Comparison of ENCODE assay signal across 21 cellular contexts in genomic region chr1:211859405-211859804, GRCh38. TPM values are rescaled to one million over a fixed set of nuclear protein-coding genes. Genes with fewer than 3 reads are reported as not detected.
DNase-seq lines count a peak whose midpoint lies in the region; ATAC-seq, FAIRE-seq and TF ChIP-seq lines count a peak whose summit lies in the region.
"Had no signal": no experiment of that assay in that cellular context is flagged by ENCODE, and none has a peak within 500 bp of the region (broad histone marks: within the 10 kb centered on the region; RNA-seq: fewer than 3 reads in every experiment).

No MANE protein-coding gene starts in this region.

- no peak overlapping the region for H4K12ac ChIP-seq in trophoblast cell (ENCODE audit: low read depth, low read length)

- POLR2A ChIA-PET in HCT116 (lab: Charles Lee), result no interaction called here
- POLR2A ChIA-PET in K562 (lab: Yijun Ruan, JAX), result no interaction called here

- TF ChIP-seq CTCF in HCT116 (IDR thresholded peaks at IDR 0.05 in 2 of 3, conservative IDR thresholded peaks at IDR 0.05 in 1 of 3; ENCODE audit: borderline replicate concordance in 1 of 3, insufficient read depth in 1 of 3, low read depth in 2 of 3, low read length in 2 of 3), result no peak
- no peak for TF ChIP-seq CTCF in K562 (IDR thresholded peaks at IDR 0.05 in 2 of 3, conservative IDR thresholded peaks at IDR 0.05 in 1 of 3; ENCODE audit: insufficient read depth in 2 of 3, low read depth in 1 of 3, low read length in 3 of 3)

- no peak overlapping the region for H2BK5ac ChIP-seq in trophoblast cell (ENCODE audit: low read depth, low read length, poor library complexity)

- RAD21 ChIA-PET in HCT116 (lab: Charles Lee; ENCODE audit: low non-redundant PET in 1 of 2, low total read pairs in 2 of 2, uncharacterized antibody in 2 of 2, unreplicated experiment in 2 of 2), result no interaction called here

- peaks cover 0 to 5% of the 10 kb centered on the region in 2 experiments; a peak in 1 of 4 replicates for H3K9me3 ChIP-seq in HCT116 (ENCODE audit: control insufficient read depth in 1 of 2, insufficient read depth in 1 of 2, low read depth in 1 of 2, low read length in 2 of 2)
- H3K9me3 ChIP-seq in K562 (replicated peaks; ENCODE audit: control insufficient read depth, insufficient read depth, low read depth, low read length), result peaks cover 5% of the 10 kb centered on the region; the same call in 1 of the 2 replicates
- H3K9me3 ChIP-seq in trophoblast cell (ENCODE audit: insufficient read depth, low read depth, low read length), result peaks cover 4% of the 10 kb centered on the region

- H2AFZ ChIP-seq in HCT116 (ENCODE audit: low read depth, low read length, poor library complexity, severe bottlenecking), result no peak overlapping the region
- no peak overlapping the region for H2AFZ ChIP-seq in K562 (ENCODE audit: low read depth, low read length)
- H2AFZ ChIP-seq in trophoblast cell (ENCODE audit: insufficient read depth, low read length, poor library complexity), result no peak overlapping the region

- H3K9ac ChIP-seq in HCT116 (ENCODE audit: low read length) (no peak overlapping the region), K562 (ENCODE audit: insufficient read depth in 1 of 2, low read depth in 2 of 2, low read length in 2 of 2) (no peak overlapping the region), trophoblast cell (ENCODE audit: low read length) (no peak overlapping the region)
- H3K9ac ChIP-seq: BLaER1 treated with 17β-estradiol and CSF1 and Interleukin-3, amounts not matched to agents 10 nM and 100 nM had no signal

- H3K27me3 ChIP-seq in HCT116 (ENCODE audit: insufficient read depth, low read length), result no peaks in the 10 kb centered on the region
- peaks cover 4 to 9% of the 10 kb centered on the region in 2 experiments; a peak in 1 of 5 replicates for H3K27me3 ChIP-seq in K562 (ENCODE audit: control insufficient read depth in 2 of 2, insufficient read depth in 2 of 2, low read length in 2 of 2)
- H3K27me3 ChIP-seq in trophoblast cell (ENCODE audit: insufficient read depth, low read length), result no peaks in the 10 kb centered on the region
- H3K27me3 ChIP-seq: BLaER1 treated with 17β-estradiol and CSF1 and Interleukin-3, amounts not matched to agents 10 nM and 100 nM had no signal

- H3K4me1 ChIP-seq in HCT116 (ENCODE audit: control insufficient read depth in 1 of 2, insufficient read depth in 2 of 2, low read length in 2 of 2) (no peaks in the 10 kb centered on the region), K562 (replicated peaks in 1 of 2; ENCODE audit: control insufficient read depth in 2 of 2, insufficient read depth in 2 of 2, low read length in 2 of 2) (no peaks in the 10 kb centered on the region), trophoblast cell (ENCODE audit: control insufficient read depth in 1 of 2, insufficient read depth in 2 of 2, low read length in 2 of 2) (no peaks in the 10 kb centered on the region)
- H3K4me1 ChIP-seq: A549; BLaER1 treated with 17β-estradiol and CSF1 and Interleukin-3, amounts not matched to agents 10 nM and 100 nM; Caco-2 had no signal

- WGBS in K562 (ENCODE audit: insufficient coverage, low coverage, missing lambda C conversion rate), result 2% methylated on average over 3 of the region's 3 CpGs
- no CpG with 5 or more reads among the region's 3 CpGs for WGBS in trophoblast cell (ENCODE audit: extremely low coverage, insufficient coverage, insufficient read length)

- TF ChIP-seq POLR2A in HCT116 (IDR thresholded peaks at IDR 0.05; ENCODE audit: borderline replicate concordance, extremely low read depth, insufficient read depth, insufficient read length) (no peak), K562 (conservative IDR thresholded peaks at IDR 0.05) (no peak)

- no peak overlapping the region for H3K4me3 Mint-ChIP-seq in activated naive CD8-positive, alpha-beta T cell treated with anti-CD3 and anti-CD28 coated beads, Interleukin-2, amount 50 U/mL, for 24 hours
- H3K4me3 Mint-ChIP-seq: B cell; CD4-positive, alpha-beta T cell; CD8-positive, alpha-beta T cell had no signal

- H4K91ac ChIP-seq in trophoblast cell (ENCODE audit: low read depth, low read length), result no peak overlapping the region

- in situ Hi-C loops in K562 (cut with MboI), result no loop called here

- H3K4me2 ChIP-seq in HCT116 (ENCODE audit: low read length) (no peak overlapping the region), K562 (ENCODE audit: insufficient read depth, low read length) (no peak overlapping the region), trophoblast cell (ENCODE audit: low read length) (no peak overlapping the region)
- H3K4me2 ChIP-seq: A549; BLaER1 treated with 17β-estradiol and CSF1 and Interleukin-3, amounts not matched to agents 10 nM and 100 nM had no signal

- H3K79me2 ChIP-seq in HCT116 (ENCODE audit: insufficient read depth, low read length), result no peaks in the 10 kb centered on the region
- H3K79me2 ChIP-seq in K562 (ENCODE audit: control insufficient read depth, insufficient read depth, low read length), result no peaks in the 10 kb centered on the region
- no peaks in the 10 kb centered on the region for H3K79me2 ChIP-seq in trophoblast cell (ENCODE audit: control insufficient read depth, insufficient read depth, low read length, poor library complexity)

- TF ChIP-seq RAD21 in HCT116 (IDR thresholded peaks at IDR 0.05; ENCODE audit: low read depth), result no peak
- TF ChIP-seq RAD21 in K562 (CRISPR knock-in tag; conservative IDR thresholded peaks at IDR 0.05 in 1 of 2, IDR thresholded peaks at IDR 0.05 in 1 of 2), result no peak

- no peak overlapping the region for H2BK120ac ChIP-seq in trophoblast cell (ENCODE audit: insufficient read depth, low read length, poor library complexity)

- H3K36me3 Mint-ChIP-seq in activated naive CD8-positive, alpha-beta T cell treated with anti-CD3 and anti-CD28 coated beads, Interleukin-2, amount 50 U/mL, for 24 hours (ENCODE audit: low read depth), result no peaks in the 10 kb centered on the region
- H3K36me3 Mint-ChIP-seq: CD8-positive, alpha-beta T cell had no signal

- H4K8ac ChIP-seq in trophoblast cell (ENCODE audit: low read depth, low read length), result no peak overlapping the region

- H3K79me1 ChIP-seq in trophoblast cell (ENCODE audit: low read length), result no peaks in the 10 kb centered on the region

- no peak for FAIRE-seq in K562 (lab: Jason Lieb, UNC)
- FAIRE-seq: A549, G401.6, GM12891 had no signal

- H3K9me3 Mint-ChIP-seq in activated naive CD8-positive, alpha-beta T cell treated with anti-CD3 and anti-CD28 coated beads, Interleukin-2, amount 50 U/mL, for 24 hours, result peaks cover 8% of the 10 kb centered on the region

- no peak overlapping the region for H3K18ac ChIP-seq in trophoblast cell (ENCODE audit: low read length)

- no peak overlapping the region for H2AK5ac ChIP-seq in trophoblast cell (ENCODE audit: low read length)

- CTCF ChIA-PET in HCT116 (lab: Charles Lee), result no interaction called here
- CTCF ChIA-PET in K562 (lab: Yijun Ruan, JAX; ENCODE audit: low intra/inter-chr PET ratio), result no interaction called here

- BruUV-seq in HCT116 (replicated peaks; lab: Mats Ljungman, UMichigan) (no TSS peak), K562 (replicated peaks; lab: Mats Ljungman, UMichigan) (no TSS peak)

- no peaks in the 10 kb centered on the region for H3K9me1 ChIP-seq in K562 (ENCODE audit: control insufficient read depth, insufficient read depth, low read length)

- H4K20me1 ChIP-seq in HCT116 (ENCODE audit: insufficient read depth) (no peaks in the 10 kb centered on the region), K562 (replicated peaks; ENCODE audit: control insufficient read depth, insufficient read depth, low read length) (no peaks in the 10 kb centered on the region)
- H4K20me1 ChIP-seq: BLaER1 treated with 17β-estradiol and CSF1 and Interleukin-3, amounts not matched to agents 10 nM and 100 nM had no signal

- H3K4me3 ChIP-seq in HCT116 (replicated peaks in 1 of 2; ENCODE audit: low read depth in 1 of 2, low read length in 2 of 2) (no peak overlapping the region), K562 (no peak overlapping the region), trophoblast cell (ENCODE audit: low read depth, low read length) (no peak overlapping the region)
- H3K4me3 ChIP-seq: A549; BLaER1 treated with 17β-estradiol and CSF1 and Interleukin-3, amounts not matched to agents 10 nM and 100 nM had no signal

- no peak for TF ChIP-seq EP300 in K562 (IDR thresholded peaks at IDR 0.05; ENCODE audit: low read length)

- intact Hi-C loops in HCT116 (cut with micrococcal nuclease), result no loop called here
- intact Hi-C loops in K562 (cut with micrococcal nuclease), result no loop called here

- H3K36me3 ChIP-seq in HCT116 (ENCODE audit: control insufficient read depth in 1 of 2, insufficient read depth in 2 of 2, low read length in 2 of 2) (no peaks in the 10 kb centered on the region), K562 (ENCODE audit: control insufficient read depth, insufficient read depth, low read length) (no peaks in the 10 kb centered on the region), trophoblast cell (ENCODE audit: control insufficient read depth in 1 of 2, insufficient read depth in 2 of 2, low read length in 2 of 2) (no peaks in the 10 kb centered on the region)
- H3K36me3 ChIP-seq: BLaER1 treated with 17β-estradiol and CSF1 and Interleukin-3, amounts not matched to agents 10 nM and 100 nM had no signal

- H2BK12ac ChIP-seq in trophoblast cell (ENCODE audit: low read length), result no peak overlapping the region

- H3K27ac ChIP-seq in HCT116 (ENCODE audit: low read depth, low read length), result no peak overlapping the region
- H3K27ac ChIP-seq in K562 (ENCODE audit: extremely low read depth, low read depth, low read length), result no peak overlapping the region
- H3K27ac ChIP-seq in trophoblast cell (ENCODE audit: low read depth, low read length), result no peak overlapping the region
- H3K27ac ChIP-seq: 22Rv1; A549; BLaER1 treated with 17β-estradiol and CSF1 and Interleukin-3, amounts not matched to agents 10 nM and 100 nM; C4-2B had no signal

- ATAC-seq in HCT116, result no peak
- no peak for ATAC-seq in K562
- ATAC-seq in activated naive CD8-positive, alpha-beta T cell treated with anti-CD3 and anti-CD28 coated beads, Interleukin-2, amount 50 U/mL, for 24 hours, result no peak
- ATAC-seq: A549; CD8-positive, alpha-beta T cell had no signal

- DNase-seq in DMS53 (lab: John Stamatoyannopoulos, UW) (peak; percentile 12), DMS53 treated with DMSO at 0.1 percent for 48 hours (lab: John Stamatoyannopoulos, UW; ENCODE audit: unreplicated experiment) (no peak), HCT116 (ENCODE audit: low read depth, low spot score) (no peak), MV-4-11 (lab: John Stamatoyannopoulos, UW) (peak; percentile 34), K562 (ENCODE audit: extremely low read depth in 1 of 4, low spot score in 3 of 4) (no peak), trophoblast cell (no peak)
- DNase-seq in activated naive CD8-positive, alpha-beta T cell treated with anti-CD3 and anti-CD28 coated beads, Interleukin-2, amount 50 U/mL, for 24 hours, result no peak
- DNase-seq: AML-193; Caco-2; Calu3; CD4-positive, alpha-beta T cell; CD8-positive, alpha-beta T cell; DMS79 treated with DMSO at 0.1 percent for 48 hours; GF-D8 had no signal

- H3K14ac ChIP-seq in trophoblast cell (ENCODE audit: low read length), result no peak overlapping the region

- no peaks in the 10 kb centered on the region for H3K4me1 Mint-ChIP-seq in activated naive CD8-positive, alpha-beta T cell treated with anti-CD3 and anti-CD28 coated beads, Interleukin-2, amount 50 U/mL, for 24 hours
- H3K4me1 Mint-ChIP-seq: B cell had no signal

- no peak overlapping the region for H3K4ac ChIP-seq in trophoblast cell (ENCODE audit: low read depth, low read length)

- H3K27me3 Mint-ChIP-seq in activated naive CD8-positive, alpha-beta T cell treated with anti-CD3 and anti-CD28 coated beads, Interleukin-2, amount 50 U/mL, for 24 hours, result no peaks in the 10 kb centered on the region

- no peak overlapping the region for H3K23ac ChIP-seq in trophoblast cell (ENCODE audit: low read length)

- no peak overlapping the region for H3K27ac Mint-ChIP-seq in activated naive CD8-positive, alpha-beta T cell treated with anti-CD3 and anti-CD28 coated beads, Interleukin-2, amount 50 U/mL, for 24 hours
- H3K27ac Mint-ChIP-seq: B cell; CD4-positive, alpha-beta T cell; CD8-positive, alpha-beta T cell had no signal

- H3K9me2 ChIP-seq in HCT116 (ENCODE audit: insufficient read depth), result no peaks in the 10 kb centered on the region

RNA-seq across cellular contexts. Expression of gene LPGAT1, which starts 28.8 kb away (rescaled TPM):
- total RNA-seq in HCT116 (2021; ENCODE audit: unreplicated experiment) (50.6 TPM), K562 (2014; rRNA removed) (16.8 and 31.1 TPM in 2 replicates), K562 (2014; rRNA removed; fragmentation: Illumina TruSeq; extraction: Trizol) (25.7 and 29.2 TPM in 2 replicates), K562 (2015; rRNA removed; fragmentation: Illumina TruSeq; extraction: Trizol) (16.2 and 17.5 TPM in 2 replicates), K562 (2021) (30.5 and 31.4 TPM in 2 replicates)
- 6.9 and 7.3 TPM in 2 replicates for polyA plus RNA-seq in HCT116 (2012)
- total RNA-seq in K562 (2011; cell fraction: chromatin; rRNA removed; ENCODE audit: low replicate concordance), result 15.4 and 34.1 TPM in 2 replicates
- total RNA-seq in K562 (2011; cell fraction: nucleolus; rRNA removed), result 7.3 and 17.6 TPM in 2 replicates
- 27.4 and 42.4 TPM in 2 replicates for total RNA-seq in K562 (2011; cell fraction: nucleoplasm; rRNA removed)
- polyA plus RNA-seq in K562 (2011; rRNA removed) (10.8 and 13.0 TPM in 2 replicates), K562 (2014; fragmentation: Illumina TruSeq; extraction: Trizol) (12.8 and 13.9 TPM in 2 replicates), K562 (2014; fragmentation: Nextera tagmentation; extraction: Ambion mirVana) (1 to 10 TPM; 5.7 to 6.7 TPM), K562 (2014; rRNA removed) (10.3 and 16.3 TPM in 2 replicates)
- 5.5 and 8.1 TPM in 2 replicates for polyA plus RNA-seq in K562 (2011; cell fraction: cytosol; rRNA removed)
- polyA plus RNA-seq in K562 (2011; cell fraction: nucleus; rRNA removed), result 5.7 and 6.9 TPM in 2 replicates
- 6.4 and 8.6 TPM in 2 replicates for polyA plus RNA-seq in K562 (2012)
- 27.4 and 36.2 TPM in 2 replicates for polyA minus RNA-seq in K562 (2011; rRNA and poly(A)+ RNA removed)
- 15.5 and 22.9 TPM in 2 replicates for polyA minus RNA-seq in K562 (2011; cell fraction: cytosol; rRNA and poly(A)+ RNA removed)
- polyA minus RNA-seq in K562 (2011; cell fraction: nucleus; rRNA and poly(A)+ RNA removed), result 12.3 and 16.3 TPM in 2 replicates
- polyA plus RNA-seq in trophoblast cell (2013), result 8.9 and 9.9 TPM in 2 replicates

Comparison
In these comparisons a context has a peak if more than half of its experiments do, and no peak if none do; other contexts are left out.
1. DNase-seq: peak in DMS53 (single experiment) and MV-4-11 (single experiment); none in DMS53 treated with DMSO at 0.1 percent for 48 hours (single experiment), HCT116 (single experiment), K562 (0 of 4), trophoblast cell (0 of 2) and activated naive CD8-positive, alpha-beta T cell treated with anti-CD3 and anti-CD28 coated beads, Interleukin-2, amount 50 U/mL, for 24 hours (single experiment).